In genomic region chr12:79055926-79056674, GRCh38 we compare ENCODE assay signal across 15 cellular contexts.
A peak's percentile ranks its signal among the peaks of the same experiment; 100 is the strongest.
DNase-seq lines count a peak whose midpoint lies in the region; ATAC-seq and TF ChIP-seq lines count a peak whose summit lies in the region.
"Had no signal": no experiment of that assay in that cellular context is flagged by ENCODE, and none has a peak within 500 bp of the region (broad histone marks: within the 10 kb centered on the region; RNA-seq: fewer than 3 reads in every experiment).

No MANE protein-coding gene starts in this region.

- peak; percentile 10 for DNase-seq in ACHN
- peak; percentile 88 for DNase-seq in NCI-H226
- DNase-seq in fibroblast of mammary gland (ENCODE audit: low read depth) = peak; percentile 70
- no peak for DNase-seq in iPS-NIHi11 (ENCODE audit: low spot score)
- no peak for DNase-seq in GM23338 (ENCODE audit: low spot score)
- no peak for DNase-seq in UCSD-AML1 (lab: John Stamatoyannopoulos, UW; ENCODE audit: unreplicated experiment)
- no peak for DNase-seq in activated T-helper 2 cell treated with anti-CD3 and anti-CD28 coated beads, Interferon-gamma antibody, Interleukin-2, Interleukin-4, amounts not matched to agents 10 μg/mL and 5 μg/mL and 100 μg/mL, durations not matched to agents 14 hours and 24 hours and 36 hours (ENCODE audit: low spot score)
- DNase-seq: activated T-cell treated with anti-CD3 and anti-CD28 coated beads, Interleukin-2, amount 50 U/mL, for 4 hours; NCI-H187 treated with DMSO at 0.1 percent for 48 hours; Peyer's patch; psoas muscle; thyroid gland had no signal

- H3K36me3 ChIP-seq in GM23338 (ENCODE audit: insufficient read depth) = no peaks in the 10 kb centered on the region
- H3K36me3 ChIP-seq: Peyer's patch, thyroid gland had no signal

- H3K4me3 Mint-ChIP-seq in GM23338 = no peak overlapping the region
- H3K4me3 Mint-ChIP-seq in activated T-helper 2 cell treated with anti-CD3 and anti-CD28 coated beads, Interferon-gamma antibody, Interleukin-2, Interleukin-4, amounts not matched to agents 10 μg/mL and 5 μg/mL and 100 μg/mL, durations not matched to agents 14 hours and 24 hours and 36 hours (ENCODE audit: low read depth) = no peak overlapping the region
- H3K4me3 Mint-ChIP-seq: activated T-cell treated with anti-CD3 and anti-CD28 coated beads, Interleukin-2, amount 50 U/mL, for 4 hours; memory B cell had no signal

- in situ Hi-C loops in ACHN (cut with HindIII; ENCODE audit: low pct_ligation_motif_present, low pct_unique_long_range_greater_than_20kb, low sequenced_read_pairs) = no loop called here

- H3K4me1 ChIP-seq in GM23338 (ENCODE audit: insufficient read depth) = peaks cover 13% of the 10 kb centered on the region
- H3K4me1 ChIP-seq: Peyer's patch, psoas muscle, thyroid gland had no signal

- TF ChIP-seq CTCF in fibroblast of mammary gland (conservative IDR thresholded peaks at IDR 0.05; ENCODE audit: control insufficient read depth, insufficient read depth, low read depth, low read length) (no peak), GM23338 (conservative IDR thresholded peaks at IDR 0.05; ENCODE audit: low read depth in 2 of 2) (no peak)

- no peak overlapping the region for H3K27ac Mint-ChIP-seq in GM23338
- H3K27ac Mint-ChIP-seq in activated T-helper 2 cell treated with anti-CD3 and anti-CD28 coated beads, Interferon-gamma antibody, Interleukin-2, Interleukin-4, amounts not matched to agents 10 μg/mL and 5 μg/mL and 100 μg/mL, durations not matched to agents 14 hours and 24 hours and 36 hours = no peak overlapping the region
- H3K27ac Mint-ChIP-seq: memory B cell had no signal

- ATAC-seq in GM21447 (IDR thresholded peaks at IDR 0.05; ENCODE audit: unreplicated experiment) (peak; percentile 40), GM23338 (no peak)
- ATAC-seq: activated T-cell treated with anti-CD3 and anti-CD28 coated beads, Interleukin-2, amount 50 U/mL, for 4 hours; psoas muscle had no signal

- H3K36me3 Mint-ChIP-seq in GM23338 (ENCODE audit: low read depth) = no peaks in the 10 kb centered on the region; the same call in 2 of the 3 replicates
- no peaks in the 10 kb centered on the region for H3K36me3 Mint-ChIP-seq in activated T-helper 2 cell treated with anti-CD3 and anti-CD28 coated beads, Interferon-gamma antibody, Interleukin-2, Interleukin-4, amounts not matched to agents 10 μg/mL and 5 μg/mL and 100 μg/mL, durations not matched to agents 14 hours and 24 hours and 36 hours (ENCODE audit: low read depth)
- H3K36me3 Mint-ChIP-seq: memory B cell had no signal

- H4K20me1 ChIP-seq in GM23338 (replicated peaks; ENCODE audit: insufficient read depth) = no peaks in the 10 kb centered on the region

- no peaks in the 10 kb centered on the region for H3K9me3 Mint-ChIP-seq in GM23338
- no peaks in the 10 kb centered on the region for H3K9me3 Mint-ChIP-seq in activated T-helper 2 cell treated with anti-CD3 and anti-CD28 coated beads, Interferon-gamma antibody, Interleukin-2, Interleukin-4, amounts not matched to agents 10 μg/mL and 5 μg/mL and 100 μg/mL, durations not matched to agents 14 hours and 24 hours and 36 hours
- H3K9me3 Mint-ChIP-seq: memory B cell had no signal

- H3K4me3 ChIP-seq in fibroblast of mammary gland (ENCODE audit: control insufficient read depth, low read depth, low read length) (no peak overlapping the region), GM23338 (no peak overlapping the region)
- H3K4me3 ChIP-seq: BLaER1 treated with 17β-estradiol and CSF1 and Interleukin-3, amounts not matched to agents 10 nM and 100 nM; Peyer's patch; psoas muscle; thyroid gland had no signal

- H3K9me2 ChIP-seq in GM23338 (ENCODE audit: insufficient read depth) = no peaks in the 10 kb centered on the region

- peaks cover 2% of the 10 kb centered on the region for H3K27me3 Mint-ChIP-seq in GM23338 (ENCODE audit: insufficient read depth, low read depth, poor library complexity)
- no peaks in the 10 kb centered on the region for H3K27me3 Mint-ChIP-seq in activated T-helper 2 cell treated with anti-CD3 and anti-CD28 coated beads, Interferon-gamma antibody, Interleukin-2, Interleukin-4, amounts not matched to agents 10 μg/mL and 5 μg/mL and 100 μg/mL, durations not matched to agents 14 hours and 24 hours and 36 hours (ENCODE audit: low read depth)
- H3K27me3 Mint-ChIP-seq: memory B cell had no signal

- intact Hi-C loops in activated T-helper 2 cell treated with anti-CD3 and anti-CD28 coated beads, Interferon-gamma antibody, Interleukin-2, Interleukin-4, amounts not matched to agents 10 μg/mL and 5 μg/mL and 100 μg/mL, durations not matched to agents 14 hours and 24 hours and 36 hours (cut with micrococcal nuclease) = no loop called here

- H3K79me2 ChIP-seq in GM23338 (replicated peaks; ENCODE audit: insufficient read depth) = no peaks in the 10 kb centered on the region

- no peak overlapping the region for H2AFZ ChIP-seq in GM23338

- peaks cover 3% of the 10 kb centered on the region; the same call in 2 of the 3 replicates for H3K4me1 Mint-ChIP-seq in GM23338
- no peaks in the 10 kb centered on the region for H3K4me1 Mint-ChIP-seq in activated T-helper 2 cell treated with anti-CD3 and anti-CD28 coated beads, Interferon-gamma antibody, Interleukin-2, Interleukin-4, amounts not matched to agents 10 μg/mL and 5 μg/mL and 100 μg/mL, durations not matched to agents 14 hours and 24 hours and 36 hours (ENCODE audit: low read depth)
- H3K4me1 Mint-ChIP-seq: memory B cell had no signal

- no peak overlapping the region; the same call in 1 of the 2 replicates for H3K27ac ChIP-seq in GM23338 (ENCODE audit: low read depth)
- H3K27ac ChIP-seq: BLaER1 treated with 17β-estradiol and CSF1 and Interleukin-3, amounts not matched to agents 10 nM and 100 nM; Peyer's patch; psoas muscle; thyroid gland had no signal

- H3F3A ChIP-seq in GM23338 (replicated peaks; ENCODE audit: low read depth) = no peaks in the 10 kb centered on the region

- no peaks in the 10 kb centered on the region for H3K27me3 ChIP-seq in GM23338 (ENCODE audit: insufficient read depth)
- H3K27me3 ChIP-seq: BLaER1 treated with 17β-estradiol and CSF1 and Interleukin-3, amounts not matched to agents 10 nM and 100 nM; Peyer's patch; thyroid gland had no signal

- no peak overlapping the region for H3K4me2 ChIP-seq in GM23338

TF ChIP-seq in GM23338, 12 proteins besides CTCF, POLR2A, EP300 and RAD21 (continues in another document):
- TF ChIP-seq ETS1 (IDR thresholded peaks at IDR 0.05) = no peak
- no peak for TF ChIP-seq CREB1 (CRISPR knock-in tag; IDR thresholded peaks at IDR 0.05; ENCODE audit: low read depth)
- no peak for TF ChIP-seq POLR2AphosphoS5 (IDR thresholded peaks at IDR 0.05; ENCODE audit: low read depth)
- no peak for TF ChIP-seq STAT1 (IDR thresholded peaks at IDR 0.05; ENCODE audit: unreplicated experiment)
- no peak for TF ChIP-seq JUNB (IDR thresholded peaks at IDR 0.05; ENCODE audit: unreplicated experiment)
- no peak for TF ChIP-seq ZNF114 (CRISPR knock-in tag; IDR thresholded peaks at IDR 0.05)
- no peak for TF ChIP-seq EZH2 (IDR thresholded peaks at IDR 0.05; ENCODE audit: low read depth, unreplicated experiment)
- TF ChIP-seq REST (IDR thresholded peaks at IDR 0.05; ENCODE audit: unreplicated experiment) = no peak
- TF ChIP-seq EZH2phosphoT487 (IDR thresholded peaks at IDR 0.05; ENCODE audit: unreplicated experiment) = no peak
- TF ChIP-seq ZNF331 (CRISPR knock-in tag; IDR thresholded peaks at IDR 0.05; ENCODE audit: low read depth) = no peak
- TF ChIP-seq NANOG (IDR thresholded peaks at IDR 0.05; ENCODE audit: borderline replicate concordance) = no peak

Comparison
In these comparisons a context has a peak if more than half of its experiments do, and no peak if none do; other contexts are left out.
1. DNase-seq: peak in ACHN (single experiment), NCI-H226 (single experiment) and fibroblast of mammary gland (single experiment); none in iPS-NIHi11 (single experiment), GM23338 (single experiment), UCSD-AML1 (single experiment) and activated T-helper 2 cell treated with anti-CD3 and anti-CD28 coated beads, Interferon-gamma antibody, Interleukin-2, Interleukin-4, amounts not matched to agents 10 μg/mL and 5 μg/mL and 100 μg/mL, durations not matched to agents 14 hours and 24 hours and 36 hours (single experiment).